Comparison of ENCODE assay signal across 1 cellular context in genomic region chrX:136122207-136122606, GRCh38.
TF ChIP-seq lines count a peak whose summit lies in the region.

No MANE protein-coding gene starts in this region.

TF ChIP-seq in HEK293, 187 proteins besides CTCF, POLR2A, EP300 and RAD21 (continued from another document and continues in another):
- TF ChIP-seq TSHZ1 (tag by site-specific recombination; IDR thresholded peaks at IDR 0.05; ENCODE audit: borderline replicate concordance) (no peak; the same call in 1 of the 2 replicates), ZNF610 (tag by site-specific recombination; IDR thresholded peaks at IDR 0.05; ENCODE audit: borderline replicate concordance) (no peak), ZFHX2 (tag by site-specific recombination; conservative IDR thresholded peaks at IDR 0.05) (no peak), OSR2 (tag by site-specific recombination; IDR thresholded peaks at IDR 0.05) (no peak), REST (tag by site-specific recombination; IDR thresholded peaks at IDR 0.05) (peak; percentile 72; the same call in 1 of the 2 replicates), BCL11B (tag by site-specific recombination; IDR thresholded peaks at IDR 0.05; ENCODE audit: low read depth) (no peak), ZNF692 (tag by site-specific recombination; IDR thresholded peaks at IDR 0.05) (no peak), ZBTB10 (tag by site-specific recombination; IDR thresholded peaks at IDR 0.05) (no peak), ZNF311 (tag by site-specific recombination; IDR thresholded peaks at IDR 0.05; ENCODE audit: borderline replicate concordance) (no peak), SCRT1 (tag by site-specific recombination; IDR thresholded peaks at IDR 0.05; ENCODE audit: borderline replicate concordance) (no peak), ZNF585B (tag by site-specific recombination; IDR thresholded peaks at IDR 0.05) (no peak), ZNF354C (tag by site-specific recombination; IDR thresholded peaks at IDR 0.05; ENCODE audit: borderline replicate concordance, low read depth) (0 out of 2 replicates have a peak, but pooled peaks have one; percentile 65), ZNF571 (tag by site-specific recombination; IDR thresholded peaks at IDR 0.05) (no peak), ZNF157 (tag by site-specific recombination; IDR thresholded peaks at IDR 0.05) (no peak), ZNF843 (tag by site-specific recombination; IDR thresholded peaks at IDR 0.05) (no peak), ZNF19 (tag by site-specific recombination; IDR thresholded peaks at IDR 0.05; ENCODE audit: low read depth) (no peak), PRDM10 (tag by site-specific recombination; IDR thresholded peaks at IDR 0.05) (no peak), ZNF16 (tag by site-specific recombination; IDR thresholded peaks at IDR 0.05; ENCODE audit: low read depth) (no peak), PRDM4 (tag by site-specific recombination; IDR thresholded peaks at IDR 0.05) (no peak), ZNF621 (tag by site-specific recombination; IDR thresholded peaks at IDR 0.05) (no peak), REPIN1 (tag by site-specific recombination; IDR thresholded peaks at IDR 0.05; ENCODE audit: low read depth) (no peak), SCRT2 (tag by site-specific recombination; IDR thresholded peaks at IDR 0.05) (no peak), ZNF416 (tag by site-specific recombination; IDR thresholded peaks at IDR 0.05) (no peak), ZNF223 (tag by site-specific recombination; IDR thresholded peaks at IDR 0.05) (0 out of 2 replicates have a peak, but pooled peaks have one; percentile 28), FEZF1 (tag by site-specific recombination; IDR thresholded peaks at IDR 0.05) (no peak), ZNF558 (tag by site-specific recombination; IDR thresholded peaks at IDR 0.05) (peak; percentile 75), ZNF654 (tag by site-specific recombination; IDR thresholded peaks at IDR 0.05; ENCODE audit: low read depth) (peak; percentile 54), ZBTB44 (tag by site-specific recombination; IDR thresholded peaks at IDR 0.05) (no peak), ZNF148 (tag by site-specific recombination; IDR thresholded peaks at IDR 0.05; ENCODE audit: borderline replicate concordance) (no peak), GLIS1 (tag by site-specific recombination; IDR thresholded peaks at IDR 0.05) (no peak), HOXA7 (CRISPR knock-in tag; IDR thresholded peaks at IDR 0.05; ENCODE audit: borderline replicate concordance) (no peak), ZNF664 (tag by site-specific recombination; IDR thresholded peaks at IDR 0.05) (peak; percentile 75), ZSCAN16 (tag by site-specific recombination; IDR thresholded peaks at IDR 0.05) (no peak), KLF7 (tag by site-specific recombination; IDR thresholded peaks at IDR 0.05; ENCODE audit: borderline replicate concordance) (no peak), ZNF146 (tag by site-specific recombination; IDR thresholded peaks at IDR 0.05) (no peak), ZBTB21 (tag by site-specific recombination; IDR thresholded peaks at IDR 0.05) (0 out of 2 replicates have a peak, but pooled peaks have one; percentile 29), ZNF202 (tag by site-specific recombination; IDR thresholded peaks at IDR 0.05; ENCODE audit: borderline replicate concordance) (peak; percentile 71; the same call in 1 of the 2 replicates), ZNF624 (tag by site-specific recombination; IDR thresholded peaks at IDR 0.05) (no peak)
